25 cellular contexts compared by ENCODE assay signal in genomic region chr2:237972211-237972610, GRCh38.
"Had no signal": no experiment of that assay in that cellular context is flagged by ENCODE, and none has a peak within 500 bp of the region (broad histone marks: within the 10 kb centered on the region; RNA-seq: fewer than 3 reads in every experiment).

No MANE protein-coding gene starts in this region.

- H3K4me3 Mint-ChIP-seq: memory B cell; mesothelial cell of epicardium; natural killer cell treated with Interleukin-12 subunit alpha and Interleukin-12 subunit beta and Interleukin-15 and Interleukin-18, amount 100 ng/mL, for 72 hours; stimulated activated naive B cell treated with anti-CD40 and anti-IgM and Interleukin-4, amounts not matched to agents 10 μg/mL and 1 μg/mL and 100 μg/mL, for 72 hours; stimulated activated naive CD8-positive, alpha-beta T cell treated with anti-CD3 and anti-CD28 coated beads, Interleukin-15, Interleukin-2, amounts not matched to agents 100 ng/mL and 50 ng/mL, for 24 hours had no signal

- H3K36me3 ChIP-seq: uterus had no signal

- H3K9me3 Mint-ChIP-seq: memory B cell; mesothelial cell of epicardium; naive B cell; natural killer cell treated with Interleukin-12 subunit alpha and Interleukin-12 subunit beta and Interleukin-15 and Interleukin-18, amount 100 ng/mL, for 72 hours; neural crest cell; stimulated activated naive B cell treated with anti-CD40 and anti-IgM and Interleukin-4, amounts not matched to agents 10 μg/mL and 1 μg/mL and 100 μg/mL, for 72 hours; stimulated activated naive CD8-positive, alpha-beta T cell treated with anti-CD3 and anti-CD28 coated beads, Interleukin-15, Interleukin-2, amounts not matched to agents 100 ng/mL and 50 ng/mL, for 24 hours had no signal

- H3K27me3 ChIP-seq: esophagus muscularis mucosa, heart right ventricle, spleen, tibial nerve, upper lobe of left lung, uterus had no signal

- DNase-seq: dermis blood vessel endothelial cell; effector memory CD4-positive, alpha-beta T cell; foreskin melanocyte; heart right ventricle; hypothalamus; kidney; mucosa of descending colon; naive B cell; psoas muscle; spleen; stimulated activated CD4-positive, alpha-beta T cell treated with anti-CD3 and anti-CD28 coated beads, Interleukin-4, amount 100 ng/mL, for 4 hours; stimulated activated naive B cell treated with anti-CD40 and anti-IgM and Interleukin-4, amounts not matched to agents 10 μg/mL and 1 μg/mL and 100 μg/mL, for 72 hours; upper lobe of left lung; uterus had no signal

- H3K4me3 ChIP-seq: coronary artery, esophagus muscularis mucosa, heart right ventricle, lung, mucosa of descending colon, psoas muscle, skin epidermis, spleen, thoracic aorta, tibial nerve, upper lobe of left lung, uterus had no signal

- H3K27ac Mint-ChIP-seq: memory B cell; mesothelial cell of epicardium; naive B cell; stimulated activated naive B cell treated with anti-CD40 and anti-IgM and Interleukin-4, amounts not matched to agents 10 μg/mL and 1 μg/mL and 100 μg/mL, for 72 hours; stimulated activated naive CD8-positive, alpha-beta T cell treated with anti-CD3 and anti-CD28 coated beads, Interleukin-15, Interleukin-2, amounts not matched to agents 100 ng/mL and 50 ng/mL, for 24 hours had no signal

- H3K27me3 Mint-ChIP-seq: memory B cell; naive B cell; natural killer cell treated with Interleukin-12 subunit alpha and Interleukin-12 subunit beta and Interleukin-15 and Interleukin-18, amount 100 ng/mL, for 72 hours; stimulated activated naive B cell treated with anti-CD40 and anti-IgM and Interleukin-4, amounts not matched to agents 10 μg/mL and 1 μg/mL and 100 μg/mL, for 72 hours; stimulated activated naive CD8-positive, alpha-beta T cell treated with anti-CD3 and anti-CD28 coated beads, Interleukin-15, Interleukin-2, amounts not matched to agents 100 ng/mL and 50 ng/mL, for 24 hours had no signal

- H3K9me3 ChIP-seq: esophagus muscularis mucosa, heart right ventricle, mucosa of descending colon, psoas muscle, spleen, thoracic aorta, tibial nerve, upper lobe of left lung, uterus had no signal

- H3K36me3 Mint-ChIP-seq: natural killer cell treated with Interleukin-12 subunit alpha and Interleukin-12 subunit beta and Interleukin-15 and Interleukin-18, amount 100 ng/mL, for 72 hours had no signal

- H3K27ac ChIP-seq: coronary artery, esophagus muscularis mucosa, heart right ventricle, psoas muscle, skin epidermis, spleen, thoracic aorta, tibial nerve, upper lobe of left lung, uterus had no signal
